In genomic region chr9:4266602-4267001, GRCh38 we compare ENCODE assay signal across 30 cellular contexts.
"Had no signal": no experiment of that assay in that cellular context is flagged by ENCODE, and none has a peak within 500 bp of the region (broad histone marks: within the 10 kb centered on the region; RNA-seq: fewer than 3 reads in every experiment).

No MANE protein-coding gene starts in this region.

- H3K27ac ChIP-seq: neural progenitor cell, ovary, parathyroid adenoma, psoas muscle, right lobe of liver, sigmoid colon, stomach, suprapubic skin, thoracic aorta, thyroid gland, tibial nerve, upper lobe of right lung, uterus had no signal

- H3K27ac Mint-ChIP-seq: naive thymus-derived CD4-positive, alpha-beta T cell; natural killer cell; neural progenitor cell; stimulated activated effector memory CD8-positive, alpha-beta T cell treated with anti-CD3 and anti-CD28 coated beads, Interleukin-12 subunit alpha, Interleukin-12 subunit beta, amount 100 ng/mL, for 72 hours; stimulated activated naive B cell treated with anti-CD40 and anti-IgM and Interleukin-4, amounts not matched to agents 10 μg/mL and 1 μg/mL and 100 μg/mL, for 72 hours; stimulated activated naive CD8-positive, alpha-beta T cell treated with anti-CD3 and anti-CD28 coated beads, Interleukin-15, Interleukin-2, amounts not matched to agents 100 ng/mL and 50 ng/mL, for 24 hours; type B pancreatic cell had no signal

- ATAC-seq: naive thymus-derived CD4-positive, alpha-beta T cell; natural killer cell; psoas muscle; right cardiac atrium; right lobe of liver; stimulated activated effector memory CD8-positive, alpha-beta T cell treated with anti-CD3 and anti-CD28 coated beads, Interleukin-12 subunit alpha, Interleukin-12 subunit beta, amount 100 ng/mL, for 72 hours; stimulated activated naive B cell treated with anti-CD40 and anti-IgM and Interleukin-4, amounts not matched to agents 10 μg/mL and 1 μg/mL and 100 μg/mL, for 72 hours; upper lobe of right lung had no signal

- DNase-seq: naive thymus-derived CD4-positive, alpha-beta T cell; natural killer cell; occipital lobe; ovary; posterior cingulate gyrus; psoas muscle; right cardiac atrium; right lobe of liver; sigmoid colon; small intestine; stimulated activated CD4-positive, alpha-beta T cell treated with anti-CD3 and anti-CD28 coated beads, Interleukin-15, amount 100 ng/mL, for 24 hours; stimulated activated CD4-positive, alpha-beta T cell treated with anti-CD3 and anti-CD28 coated beads, Interleukin-2, amount 100 ng/mL, for 24 hours; stimulated activated CD4-positive, alpha-beta T cell treated with anti-CD3 and anti-CD28 coated beads, Interleukin-2, amount 100 ng/mL, for 48 hours; stimulated activated CD4-positive, alpha-beta T cell treated with anti-CD3 and anti-CD28 coated beads, Interleukin-4, amount 100 ng/mL, for 24 hours; stimulated activated naive B cell treated with anti-CD40 and anti-IgM and Interleukin-4, amounts not matched to agents 10 μg/mL and 1 μg/mL and 100 μg/mL, for 72 hours; stimulated activated naive CD4-positive, alpha-beta T cell treated with Interleukin-2 at 50 U/mL for 16 hours; stomach; thyroid gland; upper lobe of right lung; uterus had no signal

- H3K9ac ChIP-seq: neural progenitor cell, parathyroid adenoma had no signal

- H3K27me3 ChIP-seq: neural progenitor cell, ovary, right lobe of liver, sigmoid colon, stomach, suprapubic skin, thyroid gland, tibial nerve, upper lobe of right lung, uterus had no signal

- H3K4me1 ChIP-seq: neural progenitor cell, parathyroid adenoma, psoas muscle, right lobe of liver, stomach, suprapubic skin, tibial nerve, upper lobe of right lung, uterus had no signal

- H2AFZ ChIP-seq: neural progenitor cell, parathyroid adenoma had no signal

- H3K9me3 Mint-ChIP-seq: nephron; neural progenitor cell; stimulated activated effector memory CD8-positive, alpha-beta T cell treated with anti-CD3 and anti-CD28 coated beads, Interleukin-12 subunit alpha, Interleukin-12 subunit beta, amount 100 ng/mL, for 72 hours; stimulated activated naive B cell treated with anti-CD40 and anti-IgM and Interleukin-4, amounts not matched to agents 10 μg/mL and 1 μg/mL and 100 μg/mL, for 72 hours; stimulated activated naive CD8-positive, alpha-beta T cell treated with anti-CD3 and anti-CD28 coated beads, Interleukin-15, Interleukin-2, amounts not matched to agents 100 ng/mL and 50 ng/mL, for 24 hours; type B pancreatic cell had no signal

- H3K9me3 ChIP-seq: ovary, psoas muscle, right lobe of liver, sigmoid colon, stomach, suprapubic skin, thoracic aorta, thyroid gland, tibial nerve, upper lobe of right lung, uterus had no signal

- H3K4me1 Mint-ChIP-seq: natural killer cell; stimulated activated effector memory CD8-positive, alpha-beta T cell treated with anti-CD3 and anti-CD28 coated beads, Interleukin-12 subunit alpha, Interleukin-12 subunit beta, amount 100 ng/mL, for 72 hours; stimulated activated naive B cell treated with anti-CD40 and anti-IgM and Interleukin-4, amounts not matched to agents 10 μg/mL and 1 μg/mL and 100 μg/mL, for 72 hours had no signal

- H3K27me3 Mint-ChIP-seq: progenitor cell of endocrine pancreas, type B pancreatic cell had no signal

- H3K36me3 ChIP-seq: ovary, right lobe of liver, sigmoid colon, stomach, suprapubic skin, thoracic aorta, thyroid gland, tibial nerve, upper lobe of right lung, uterus had no signal

- H3K36me3 Mint-ChIP-seq: natural killer cell; stimulated activated effector memory CD8-positive, alpha-beta T cell treated with anti-CD3 and anti-CD28 coated beads, Interleukin-12 subunit alpha, Interleukin-12 subunit beta, amount 100 ng/mL, for 72 hours; stimulated activated naive B cell treated with anti-CD40 and anti-IgM and Interleukin-4, amounts not matched to agents 10 μg/mL and 1 μg/mL and 100 μg/mL, for 72 hours; type B pancreatic cell had no signal

- H3K4me3 Mint-ChIP-seq: naive thymus-derived CD4-positive, alpha-beta T cell; natural killer cell; nephron; neural progenitor cell; stimulated activated effector memory CD8-positive, alpha-beta T cell treated with anti-CD3 and anti-CD28 coated beads, Interleukin-12 subunit alpha, Interleukin-12 subunit beta, amount 100 ng/mL, for 72 hours; stimulated activated naive B cell treated with anti-CD40 and anti-IgM and Interleukin-4, amounts not matched to agents 10 μg/mL and 1 μg/mL and 100 μg/mL, for 72 hours; stimulated activated naive CD8-positive, alpha-beta T cell treated with anti-CD3 and anti-CD28 coated beads, Interleukin-15, Interleukin-2, amounts not matched to agents 100 ng/mL and 50 ng/mL, for 24 hours; type B pancreatic cell had no signal

- H3K4me2 ChIP-seq: neural progenitor cell had no signal

- H3K4me3 ChIP-seq: neural progenitor cell, ovary, psoas muscle, right lobe of liver, sigmoid colon, stomach, suprapubic skin, thoracic aorta, thyroid gland, tibial nerve, upper lobe of right lung, uterus had no signal

- H3K79me2 ChIP-seq: parathyroid adenoma had no signal
